ENCODE assay signal across 1 cellular context in genomic region chr16:89701425-89702406, GRCh38.
A peak's percentile ranks its signal among the peaks of the same experiment; 100 is the strongest.
TF ChIP-seq lines count a peak whose summit lies in the region.

TSS of gene SPATA2L (minus strand) at chr16:89701705. CDS start at chr16:89701232, 473 bp downstream.

TF ChIP-seq in K562, 482 proteins besides CTCF, POLR2A, EP300 and RAD21 (continued from another document and continues in another):
- TF ChIP-seq MGA (IDR thresholded peaks at IDR 0.05) (peak; percentile 83), FIP1L1 (IDR thresholded peaks at IDR 0.05; ENCODE audit: low read depth, low read length, poor library complexity, severe bottlenecking) (peak; percentile 23), SMC3 (conservative IDR thresholded peaks at IDR 0.05; ENCODE audit: insufficient read depth, low read depth, low read length) (0 out of 2 replicates have a peak, but pooled peaks have one; percentile 39), MAX (CRISPR knock-in tag; IDR thresholded peaks at IDR 0.05) (peak; percentile 93), ZFP91 (CRISPR knock-in tag; IDR thresholded peaks at IDR 0.05) (no peak), IFI16 (CRISPR knock-in tag; IDR thresholded peaks at IDR 0.05) (no peak), SMAD4 (CRISPR knock-in tag; conservative IDR thresholded peaks at IDR 0.05) (0 out of 2 replicates have a peak, but pooled peaks have one; percentile 31), USF1 (CRISPR knock-in tag; IDR thresholded peaks at IDR 0.05) (0 out of 2 replicates have a peak, but pooled peaks have one; percentile 1), SPI1 (IDR thresholded peaks at IDR 0.05; ENCODE audit: borderline replicate concordance, low read depth, low read length) (0 out of 2 replicates have a peak, but pooled peaks have one; percentile 6), ZNF12 (CRISPR knock-in tag; IDR thresholded peaks at IDR 0.05) (no peak), GABPA (tag; conservative IDR thresholded peaks at IDR 0.05; ENCODE audit: low read depth) (peak; percentile 81), ZNF146 (CRISPR knock-in tag; IDR thresholded peaks at IDR 0.05; ENCODE audit: unreplicated experiment) (no peak), RB1 (IDR thresholded peaks at IDR 0.05; ENCODE audit: low read depth) (peak; percentile 78; the same call in 1 of the 2 replicates), KLF1 (tag; IDR thresholded peaks at IDR 0.05) (peak; percentile 55; the same call in 1 of the 2 replicates), HDAC2 (IDR thresholded peaks at IDR 0.05) (peak; percentile 50; the same call in 1 of the 2 replicates), LCOR (CRISPR knock-in tag; IDR thresholded peaks at IDR 0.05) (peak; percentile 68; the same call in 1 of the 2 replicates), NKRF (IDR thresholded peaks at IDR 0.05; ENCODE audit: borderline replicate concordance) (peak; percentile 93), MNT (conservative IDR thresholded peaks at IDR 0.05) (peak; percentile 79 to 92), PRDM10 (IDR thresholded peaks at IDR 0.05; ENCODE audit: partially characterized antibody) (peak; percentile 20), E2F6 (IDR thresholded peaks at IDR 0.05; ENCODE audit: borderline replicate concordance in 1 of 2, extremely low read depth in 1 of 2, insufficient read depth in 1 of 2, insufficient read length in 1 of 2, low read depth in 1 of 2, low read length in 1 of 2, poor library complexity in 1 of 2, severe bottlenecking in 1 of 2) (peak; percentile 58 to 60), SIN3A (IDR thresholded peaks at IDR 0.05; ENCODE audit: borderline replicate concordance in 2 of 2, control insufficient read depth in 1 of 2, low read depth in 2 of 2, low read length in 2 of 2) (peak; percentile 77 to 79; a peak in 2 of 4 replicates), POLR2B (IDR thresholded peaks at IDR 0.05; ENCODE audit: low read depth, partially characterized antibody) (peak; percentile 44), HDAC1 (IDR thresholded peaks at IDR 0.05) (peak in 1 of 2 experiments; percentile 96; a peak in 2 of 4 replicates)
